Comparison of ENCODE assay signal across 37 cellular contexts in the genomic region with DNA sequence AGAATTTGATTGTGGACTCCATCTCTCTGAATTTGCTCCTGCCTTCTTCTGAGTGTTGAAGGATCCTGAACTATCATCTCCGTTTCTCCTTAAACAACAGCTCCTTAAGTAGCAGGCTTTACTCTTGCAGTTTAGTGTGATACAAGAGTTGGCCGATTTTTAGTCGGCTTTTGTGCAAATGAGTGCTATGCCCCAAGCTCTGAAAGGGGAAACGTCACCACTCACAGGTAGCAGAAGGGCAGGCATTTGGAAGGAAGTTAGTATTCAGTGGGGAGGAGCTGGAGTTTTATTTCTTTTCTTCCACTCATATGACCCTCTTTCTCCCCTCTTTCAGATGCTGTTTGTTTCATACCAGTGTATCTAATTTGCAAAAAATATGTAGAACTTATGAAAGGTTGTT. TPM values are rescaled to one million over a fixed set of nuclear protein-coding genes. Genes with fewer than 3 reads are reported as not detected.
"Had no signal": no experiment of that assay in that cellular context is flagged by ENCODE, and none has a peak within 500 bp of the region (broad histone marks: within the 10 kb centered on the region; RNA-seq: fewer than 3 reads in every experiment).

No MANE protein-coding gene starts in this region.

- ATAC-seq: esophagus mucosa; gastrocnemius medialis; left cardiac atrium; left lung; naive thymus-derived CD8-positive, alpha-beta T cell; psoas muscle; right cardiac atrium; stimulated activated effector memory CD8-positive, alpha-beta T cell treated with anti-CD3 and anti-CD28 coated beads, Interleukin-12 subunit alpha, Interleukin-12 subunit beta, amount 100 ng/mL, for 72 hours had no signal

- H3K4me2 ChIP-seq: hepatocyte had no signal

- H3K4me1 ChIP-seq: left lung, sigmoid colon, stomach, vagina had no signal

- H3K27ac ChIP-seq: dorsolateral prefrontal cortex, epithelial cell of prostate, gastrocnemius medialis, hepatocyte, left lung, neutrophil, psoas muscle, sigmoid colon, stomach, thyroid gland, vagina had no signal

- H3K27me3 ChIP-seq: dorsolateral prefrontal cortex, gastrocnemius medialis, hepatocyte, left lung, sigmoid colon, stomach, thyroid gland, vagina had no signal

- H3K27ac Mint-ChIP-seq: endodermal cell; naive thymus-derived CD8-positive, alpha-beta T cell; stimulated activated effector memory CD8-positive, alpha-beta T cell treated with anti-CD3 and anti-CD28 coated beads, Interleukin-12 subunit alpha, Interleukin-12 subunit beta, amount 100 ng/mL, for 72 hours had no signal

- FAIRE-seq: colon had no signal

- H2AFZ ChIP-seq: hepatocyte had no signal

- H3K9me3 ChIP-seq: gastrocnemius medialis, left lung, neutrophil, psoas muscle, sigmoid colon, stomach, thyroid gland, vagina had no signal

- H3K4me1 Mint-ChIP-seq: endodermal cell; naive thymus-derived CD8-positive, alpha-beta T cell; stimulated activated effector memory CD8-positive, alpha-beta T cell treated with anti-CD3 and anti-CD28 coated beads, Interleukin-12 subunit alpha, Interleukin-12 subunit beta, amount 100 ng/mL, for 72 hours had no signal

- H3K4me3 Mint-ChIP-seq: endodermal cell; naive thymus-derived CD8-positive, alpha-beta T cell; stimulated activated effector memory CD8-positive, alpha-beta T cell treated with anti-CD3 and anti-CD28 coated beads, Interleukin-12 subunit alpha, Interleukin-12 subunit beta, amount 100 ng/mL, for 72 hours had no signal

- H3K36me3 ChIP-seq: gastrocnemius medialis, left lung, neutrophil, sigmoid colon, stomach, thyroid gland, vagina had no signal

- H3K79me2 ChIP-seq: hepatocyte had no signal

- H3K36me3 Mint-ChIP-seq: naive thymus-derived CD8-positive, alpha-beta T cell; stimulated activated effector memory CD8-positive, alpha-beta T cell treated with anti-CD3 and anti-CD28 coated beads, Interleukin-12 subunit alpha, Interleukin-12 subunit beta, amount 100 ng/mL, for 72 hours had no signal

- H3K4me3 ChIP-seq: dorsolateral prefrontal cortex, gastrocnemius medialis, hepatocyte, left lung, psoas muscle, sigmoid colon, stomach, thyroid gland, vagina had no signal

- H3K9me3 Mint-ChIP-seq: endodermal cell; naive thymus-derived CD8-positive, alpha-beta T cell; stimulated activated effector memory CD8-positive, alpha-beta T cell treated with anti-CD3 and anti-CD28 coated beads, Interleukin-12 subunit alpha, Interleukin-12 subunit beta, amount 100 ng/mL, for 72 hours had no signal

- DNase-seq: dorsolateral prefrontal cortex; effector CD4-positive, alpha-beta T cell; endodermal cell; foreskin fibroblast; gastrocnemius medialis; head of caudate nucleus; left cardiac atrium; left lung; mesendoderm; naive thymus-derived CD8-positive, alpha-beta T cell; psoas muscle; right cardiac atrium; sigmoid colon; stimulated activated CD4-positive, alpha-beta T cell treated with anti-CD3 and anti-CD28 coated beads, Interleukin-2, amount 100 ng/mL, for 24 hours; stimulated activated CD4-positive, alpha-beta T cell treated with anti-CD3 and anti-CD28 coated beads, Interleukin-4, amount 100 ng/mL, for 24 hours; stimulated activated naive CD4-positive, alpha-beta T cell treated with Interleukin-2 at 50 U/mL for 16 hours; stomach; thyroid gland; trophoblast cell had no signal

RNA-seq across cellular contexts. Expression of gene LRRC10, which starts 36.5 kb away (rescaled TPM):
- total RNA-seq: dorsolateral prefrontal cortex; endodermal cell; esophagus mucosa; gastrocnemius medialis; glomerular endothelial cell; hepatocyte; kidney epithelial cell; left lung; lower leg skin; lung microvascular endothelial cell; myocyte; naive thymus-derived CD8-positive, alpha-beta T cell; osteocyte; psoas muscle; renal cortical epithelial cell; sigmoid colon; stomach; subcutaneous adipose tissue; temporal lobe; thyroid gland; ureter; vagina had no signal
- polyA plus RNA-seq: hepatocyte; naive thymus-derived CD8-positive, alpha-beta T cell; neural cell; stomach had no signal

RNA-seq across cellular contexts. Expression of gene BEST3, which starts 51.9 kb away (rescaled TPM):
- total RNA-seq: endodermal cell; esophagus mucosa; left lung; naive thymus-derived CD8-positive, alpha-beta T cell; sigmoid colon; subcutaneous adipose tissue; ureter; vagina had no signal
- polyA plus RNA-seq: naive thymus-derived CD8-positive, alpha-beta T cell; right cardiac atrium; sigmoid colon; stomach had no signal
